34 cellular contexts compared by ENCODE assay signal in the genomic region with DNA sequence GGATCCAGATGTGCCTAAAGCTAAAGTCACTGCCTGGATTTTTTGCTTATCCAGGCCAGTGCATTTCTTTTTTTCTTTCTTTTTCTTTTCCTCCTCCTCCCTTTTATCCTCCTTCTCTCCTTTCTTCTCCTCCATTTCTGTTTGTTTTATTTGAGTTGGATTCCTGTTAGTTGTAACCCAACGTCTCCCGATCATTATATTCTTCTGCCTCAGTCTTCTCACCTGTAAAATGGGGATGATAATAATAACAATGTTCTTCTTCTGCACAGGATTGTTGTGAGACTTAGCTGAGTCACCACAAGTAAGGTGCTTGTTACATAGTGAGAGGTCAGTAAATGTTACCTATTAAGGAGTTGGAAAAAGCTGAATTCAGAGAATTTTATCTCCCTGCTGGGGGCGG. TPM values are rescaled to one million over a fixed set of nuclear protein-coding genes. Genes with fewer than 3 reads are reported as not detected.
"Had no signal": no experiment of that assay in that cellular context is flagged by ENCODE, and none has a peak within 500 bp of the region (broad histone marks: within the 10 kb centered on the region; RNA-seq: fewer than 3 reads in every experiment).

No MANE protein-coding gene starts in this region.

- H3K27me3 ChIP-seq: hepatocyte, neural progenitor cell, neutrophil, pancreas, sigmoid colon, testis, thyroid gland, transverse colon, upper lobe of left lung, vagina had no signal

- H3K4me3 ChIP-seq: hepatocyte, left ventricle myocardium inferior, lung, neural progenitor cell, pancreas, prostate gland, sigmoid colon, testis, thyroid gland, transverse colon, upper lobe of left lung, vagina had no signal

- DNase-seq: left ventricle myocardium inferior; mesendoderm; naive B cell; natural killer cell; nephron progenitor cell; occipital lobe; pancreas; posterior cingulate gyrus; retina; right cardiac atrium; sigmoid colon; small intestine; stimulated activated CD4-positive, alpha-beta T cell treated with anti-CD3 and anti-CD28 coated beads, Interleukin-1b, Interleukin-23, amount 100 ng/mL, for 48 hours; stimulated activated CD4-positive, alpha-beta T cell treated with anti-CD3 and anti-CD28 coated beads, Interleukin-2, amount 100 ng/mL, for 48 hours; stimulated activated CD4-positive, alpha-beta T cell treated with anti-CD3 and anti-CD28 coated beads, Interleukin-4, amount 100 ng/mL, for 4 hours; stimulated activated CD8-positive, alpha-beta memory T cell treated with anti-CD3 and anti-CD28 coated beads, Interleukin-4, amount 100 ng/mL, for 48 hours; stimulated activated naive CD4-positive, alpha-beta T cell treated with Interleukin-2 at 50 U/mL for 16 hours; stimulated activated naive CD8-positive, alpha-beta T cell treated with anti-CD3 and anti-CD28 coated beads, Interleukin-15, amount 100 ng/mL, for 72 hours; testis; thyroid gland; transverse colon; upper lobe of left lung had no signal

- FAIRE-seq: pancreas, small intestine had no signal

- ATAC-seq: natural killer cell; right cardiac atrium; stimulated activated memory B cell treated with anti-CD40 and anti-IgM and Interleukin-4, amounts not matched to agents 10 μg/mL and 1 μg/mL and 100 μg/mL, for 72 hours; stimulated activated naive CD8-positive, alpha-beta T cell treated with anti-CD3 and anti-CD28 coated beads, Interleukin-15, amount 100 ng/mL, for 72 hours had no signal

- H2AFZ ChIP-seq: hepatocyte had no signal

- H3K36me3 Mint-ChIP-seq: mesothelial cell of epicardium; naive B cell; natural killer cell; neural progenitor cell; stimulated activated memory B cell treated with anti-CD40 and anti-IgM and Interleukin-4, amounts not matched to agents 10 μg/mL and 1 μg/mL and 100 μg/mL, for 72 hours had no signal

- H3K9me3 Mint-ChIP-seq: mesothelial cell of epicardium; naive B cell; natural killer cell; nephron progenitor cell; neural progenitor cell; stimulated activated memory B cell treated with anti-CD40 and anti-IgM and Interleukin-4, amounts not matched to agents 10 μg/mL and 1 μg/mL and 100 μg/mL, for 72 hours; stimulated activated naive CD8-positive, alpha-beta T cell treated with anti-CD3 and anti-CD28 coated beads, Interleukin-15, amount 100 ng/mL, for 72 hours had no signal

- H3K4me1 ChIP-seq: left ventricle myocardium inferior, pancreas, prostate gland, sigmoid colon, testis, thyroid gland, vagina had no signal

- H3K79me2 ChIP-seq: hepatocyte had no signal

- H3K9ac ChIP-seq: neural progenitor cell had no signal

- H3K36me3 ChIP-seq: left ventricle myocardium inferior, neural progenitor cell, neutrophil, pancreas, prostate gland, sigmoid colon, thyroid gland, transverse colon, upper lobe of left lung, vagina had no signal

- H3K27ac Mint-ChIP-seq: mesothelial cell of epicardium; natural killer cell; stimulated activated memory B cell treated with anti-CD40 and anti-IgM and Interleukin-4, amounts not matched to agents 10 μg/mL and 1 μg/mL and 100 μg/mL, for 72 hours; stimulated activated naive CD8-positive, alpha-beta T cell treated with anti-CD3 and anti-CD28 coated beads, Interleukin-15, amount 100 ng/mL, for 72 hours had no signal

- H3K27ac ChIP-seq: hepatocyte, left ventricle myocardium inferior, neural progenitor cell, neutrophil, pancreas, prostate gland, sigmoid colon, testis, thyroid gland, transverse colon, upper lobe of left lung, vagina had no signal

- H3K4me1 Mint-ChIP-seq: natural killer cell; stimulated activated memory B cell treated with anti-CD40 and anti-IgM and Interleukin-4, amounts not matched to agents 10 μg/mL and 1 μg/mL and 100 μg/mL, for 72 hours; stimulated activated naive CD8-positive, alpha-beta T cell treated with anti-CD3 and anti-CD28 coated beads, Interleukin-15, amount 100 ng/mL, for 72 hours had no signal

- H3K4me3 Mint-ChIP-seq: mesothelial cell of epicardium; natural killer cell; nephron progenitor cell; neural progenitor cell; stimulated activated memory B cell treated with anti-CD40 and anti-IgM and Interleukin-4, amounts not matched to agents 10 μg/mL and 1 μg/mL and 100 μg/mL, for 72 hours; stimulated activated naive CD8-positive, alpha-beta T cell treated with anti-CD3 and anti-CD28 coated beads, Interleukin-15, amount 100 ng/mL, for 72 hours had no signal

- H3K9me3 ChIP-seq: left ventricle myocardium inferior, neutrophil, pancreas, prostate gland, sigmoid colon, testis, thyroid gland, transverse colon, upper lobe of left lung, vagina had no signal

- H3K4me2 ChIP-seq: hepatocyte, neural progenitor cell had no signal

RNA-seq across cellular contexts. Expression of a gene that starts 13.7 kb away (rescaled TPM):
- total RNA-seq: hepatocyte, kidney epithelial cell, mesothelial cell of epicardium, natural killer cell, occipital lobe had no signal

RNA-seq across cellular contexts. Expression of a gene that starts 48.3 kb away (rescaled TPM):
- total RNA-seq: kidney epithelial cell, mononuclear cell, natural killer cell had no signal

RNA-seq across cellular contexts. Expression of a gene that starts 59.6 kb away (rescaled TPM):
- total RNA-seq: kidney epithelial cell, left ventricle myocardium inferior, lower leg skin, lung, mesothelial cell of epicardium, mononuclear cell, natural killer cell, occipital lobe, pancreas, prostate gland, right cardiac atrium, sigmoid colon, testis, thyroid gland, transverse colon, upper lobe of left lung, urinary bladder, vagina had no signal
- polyA plus RNA-seq: lung, pancreas, right cardiac atrium, sigmoid colon, small intestine had no signal
